ENCODE assay signal across 25 cellular contexts in the genomic region with DNA sequence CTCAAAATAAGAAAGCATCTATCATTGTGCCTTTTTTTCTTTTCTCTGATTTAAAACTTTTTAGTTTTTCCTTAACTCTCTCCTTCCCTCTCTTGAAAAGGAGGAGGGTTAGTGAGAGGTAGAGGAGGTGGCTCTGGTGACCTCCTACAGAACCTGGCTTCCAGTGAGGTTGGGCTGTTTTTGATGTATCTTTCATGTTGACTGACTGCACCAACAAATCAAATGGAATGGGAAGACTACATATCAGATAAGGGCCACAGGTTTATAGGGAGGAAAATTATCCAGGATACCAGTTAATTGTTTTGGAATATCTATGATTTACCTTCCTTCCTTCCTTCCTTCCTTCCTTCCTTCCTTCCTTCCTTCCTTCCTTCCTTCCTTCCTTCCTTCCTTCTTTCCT.
DNase-seq lines count a peak whose midpoint lies in the region; FAIRE-seq and TF ChIP-seq lines count a peak whose summit lies in the region.
"Had no signal": no experiment of that assay in that cellular context is flagged by ENCODE, and none has a peak within 500 bp of the region (broad histone marks: within the 10 kb centered on the region; RNA-seq: fewer than 3 reads in every experiment).

No MANE protein-coding gene starts in this region.

- peak; percentile 61 for DNase-seq in A673 (ENCODE audit: low spot score)
- no peak for DNase-seq in progenitor cell of endocrine pancreas (ENCODE audit: low spot score, unreplicated experiment)
- DNase-seq in activated CD4-positive, alpha-beta memory T cell treated with anti-CD3 and anti-CD28 coated beads, Interleukin-2, amount 10 ng/mL, durations not matched to agents 7 days and 5 days, result no peak
- DNase-seq in GM12892 (ENCODE audit: insufficient read length), result no peak
- DNase-seq: ACHN; BE2C; C1 segment of cervical spinal cord; CD4-positive, alpha-beta memory T cell; CD4-positive, CD25-positive, alpha-beta regulatory T cell; CD8-positive, alpha-beta memory T cell; COR-L47; DMS 273 treated with DMSO at 0.1 percent for 48 hours; DMS153; DMS53; DMS79; DND-41; EL; GDM1 had no signal

- no peaks in the 10 kb centered on the region for H3K27me3 Mint-ChIP-seq in dendritic cell treated with granulocyte-macrophage colony-stimulating factor and Interleukin-4, amounts not matched to agents 40 ng/mL and 50 ng/mL, for 4 days
- no peaks in the 10 kb centered on the region for H3K27me3 Mint-ChIP-seq in progenitor cell of endocrine pancreas
- no peaks in the 10 kb centered on the region for H3K27me3 Mint-ChIP-seq in activated CD4-positive, alpha-beta memory T cell treated with anti-CD3 and anti-CD28 coated beads, Interleukin-2, amount 10 ng/mL, durations not matched to agents 7 days and 5 days
- H3K27me3 Mint-ChIP-seq: CD4-positive, alpha-beta memory T cell; CD4-positive, CD25-positive, alpha-beta regulatory T cell; CD8-positive, alpha-beta memory T cell had no signal

- TF ChIP-seq CTCF in A673 (conservative IDR thresholded peaks at IDR 0.05; ENCODE audit: low read depth, low read length) (no peak), progenitor cell of endocrine pancreas (IDR thresholded peaks at IDR 0.05; ENCODE audit: unreplicated experiment) (no peak)

- POLR2A ChIA-PET in A673 (lab: Charles Lee; ENCODE audit: low non-redundant PET), result no interaction called here
- POLR2A ChIA-PET in activated CD4-positive, alpha-beta memory T cell treated with anti-CD3 and anti-CD28 coated beads, Interleukin-2, amount 10 ng/mL, durations not matched to agents 7 days and 5 days (lab: Charles Lee), result no interaction called here

- H3K27ac Mint-ChIP-seq in dendritic cell treated with granulocyte-macrophage colony-stimulating factor and Interleukin-4, amounts not matched to agents 40 ng/mL and 50 ng/mL, for 4 days, result peak overlapping the region; percentile 38
- peak overlapping the region; percentile 82 for H3K27ac Mint-ChIP-seq in progenitor cell of endocrine pancreas
- no peak overlapping the region for H3K27ac Mint-ChIP-seq in activated CD4-positive, alpha-beta memory T cell treated with anti-CD3 and anti-CD28 coated beads, Interleukin-2, amount 10 ng/mL, durations not matched to agents 7 days and 5 days
- H3K27ac Mint-ChIP-seq: CD4-positive, alpha-beta memory T cell; CD4-positive, CD25-positive, alpha-beta regulatory T cell had no signal

- no TSS peak for BruUV-seq in A673 (replicated peaks; lab: Mats Ljungman, UMichigan)

- FAIRE-seq in GM12892 (lab: Jason Lieb, UNC), result no peak
- FAIRE-seq: A549, GM12891, GM18507 had no signal

- H3K4me3 ChIP-seq in A673 (ENCODE audit: low read depth, low read length, poor library complexity, severe bottlenecking), result no peak overlapping the region
- H3K4me3 ChIP-seq: A549, BLaER1 had no signal

- H3K27ac ChIP-seq in A673 (ENCODE audit: low read depth, low read length, poor library complexity, severe bottlenecking), result peak overlapping the region; percentile 69
- H3K27ac ChIP-seq: 22Rv1, A549, BLaER1 had no signal

- peaks cover 15% of the 10 kb centered on the region for H3K4me1 Mint-ChIP-seq in dendritic cell treated with granulocyte-macrophage colony-stimulating factor and Interleukin-4, amounts not matched to agents 40 ng/mL and 50 ng/mL, for 4 days (ENCODE audit: low read depth)
- H3K4me1 Mint-ChIP-seq in progenitor cell of endocrine pancreas (ENCODE audit: low read depth), result peaks cover 16% of the 10 kb centered on the region
- no peaks in the 10 kb centered on the region for H3K4me1 Mint-ChIP-seq in activated CD4-positive, alpha-beta memory T cell treated with anti-CD3 and anti-CD28 coated beads, Interleukin-2, amount 10 ng/mL, durations not matched to agents 7 days and 5 days

- CTCF ChIA-PET in A673 (lab: Charles Lee), result no interaction called here
- CTCF ChIA-PET in activated CD4-positive, alpha-beta memory T cell treated with anti-CD3 and anti-CD28 coated beads, Interleukin-2, amount 10 ng/mL, durations not matched to agents 7 days and 5 days (lab: Charles Lee), result no interaction called here

- peaks cover 46% of the 10 kb centered on the region for H3K4me1 ChIP-seq in A673 (ENCODE audit: insufficient read depth, low read length, poor library complexity, severe bottlenecking)
- H3K4me1 ChIP-seq: A549, BLaER1 had no signal

- no peak overlapping the region for H3K4me3 Mint-ChIP-seq in dendritic cell treated with granulocyte-macrophage colony-stimulating factor and Interleukin-4, amounts not matched to agents 40 ng/mL and 50 ng/mL, for 4 days
- H3K4me3 Mint-ChIP-seq in progenitor cell of endocrine pancreas (ENCODE audit: low read depth), result no peak overlapping the region
- H3K4me3 Mint-ChIP-seq in activated CD4-positive, alpha-beta memory T cell treated with anti-CD3 and anti-CD28 coated beads, Interleukin-2, amount 10 ng/mL, durations not matched to agents 7 days and 5 days, result no peak overlapping the region
- H3K4me3 Mint-ChIP-seq: CD14-positive monocyte; CD4-positive, alpha-beta memory T cell; CD4-positive, CD25-positive, alpha-beta regulatory T cell; CD8-positive, alpha-beta memory T cell had no signal

- peaks cover 53% of the 10 kb centered on the region for H3K36me3 Mint-ChIP-seq in dendritic cell treated with granulocyte-macrophage colony-stimulating factor and Interleukin-4, amounts not matched to agents 40 ng/mL and 50 ng/mL, for 4 days (ENCODE audit: low read depth)
- H3K36me3 Mint-ChIP-seq in progenitor cell of endocrine pancreas (ENCODE audit: insufficient read depth), result peaks cover 4% of the 10 kb centered on the region
- no peaks in the 10 kb centered on the region for H3K36me3 Mint-ChIP-seq in activated CD4-positive, alpha-beta memory T cell treated with anti-CD3 and anti-CD28 coated beads, Interleukin-2, amount 10 ng/mL, durations not matched to agents 7 days and 5 days (ENCODE audit: low read depth)

- H3K27me3 ChIP-seq in A673 (replicated peaks; ENCODE audit: insufficient read depth, low read depth, low read length, poor library complexity), result no peaks in the 10 kb centered on the region
- H3K27me3 ChIP-seq: BE2C, BLaER1 had no signal

- intact Hi-C loops in A673 (cut with micrococcal nuclease; ENCODE audit: unreplicated experiment), result loop anchor here (10.0 kb wide), 1 partner anchor 170 kb away; a partner anchor contains a TSS
- intact Hi-C loops in dendritic cell treated with granulocyte-macrophage colony-stimulating factor and Interleukin-4, amounts not matched to agents 40 ng/mL and 50 ng/mL, for 4 days (cut with micrococcal nuclease), result no loop called here

- H3K9me3 Mint-ChIP-seq in dendritic cell treated with granulocyte-macrophage colony-stimulating factor and Interleukin-4, amounts not matched to agents 40 ng/mL and 50 ng/mL, for 4 days, result no peaks in the 10 kb centered on the region
- no peaks in the 10 kb centered on the region for H3K9me3 Mint-ChIP-seq in progenitor cell of endocrine pancreas (ENCODE audit: low read depth)
- no peaks in the 10 kb centered on the region for H3K9me3 Mint-ChIP-seq in activated CD4-positive, alpha-beta memory T cell treated with anti-CD3 and anti-CD28 coated beads, Interleukin-2, amount 10 ng/mL, durations not matched to agents 7 days and 5 days

- H3K36me3 ChIP-seq in A673 (ENCODE audit: insufficient read depth, low read length, poor library complexity, severe bottlenecking), result peaks cover 8% of the 10 kb centered on the region
- H3K36me3 ChIP-seq: BE2C had no signal

- TF ChIP-seq POLR2A in GM12892 (IDR thresholded peaks at IDR 0.05; ENCODE audit: low read depth, low read length), result no peak

- H3K9me3 ChIP-seq in A673 (ENCODE audit: low read depth, low read length, poor library complexity, severe bottlenecking), result no peaks in the 10 kb centered on the region
- H3K9me3 ChIP-seq: A549, BE2C, BLaER1 had no signal
